ENCODE assay signal across 8 cellular contexts in genomic region chr4:111283066-111283677, GRCh38.
DNase-seq lines count a peak whose midpoint lies in the region; ATAC-seq and TF ChIP-seq lines count a peak whose summit lies in the region.

No MANE protein-coding gene starts in this region.

- WGBS in esophagus squamous epithelium, 2 donors, result 19 to 23% methylated on average over 7 of the region's 7 CpGs
- no CpG with 5 or more reads among the region's 7 CpGs for WGBS in neuronal stem cell (ENCODE audit: extremely low coverage in 2 of 2, insufficient read length in 2 of 2, insufficient replicate concordance in 1 of 2), 2 donors

- no peak overlapping the region for H3K18ac ChIP-seq in neuronal stem cell (ENCODE audit: low read length)

- H3K27me3 ChIP-seq in DND-41 (ENCODE audit: insufficient read depth, low read length, poor library complexity) (no peaks in the 10 kb centered on the region), WERI-Rb-1 (ENCODE audit: insufficient read depth, low read depth, severe bottlenecking) (peaks cover 33% of the 10 kb centered on the region), esophagus squamous epithelium (peaks cover 0 to 6% (median 0%) of the 10 kb centered on the region in 4 donors), neuronal stem cell (ENCODE audit: control insufficient read depth in 3 of 3, insufficient read depth in 3 of 3, low read depth in 1 of 3, low read length in 3 of 3) (no peaks in the 10 kb centered on the region)

- no peaks in the 10 kb centered on the region for H3K9me3 ChIP-seq in DND-41 (ENCODE audit: insufficient read depth, low read length, severe bottlenecking)
- no peaks in the 10 kb centered on the region for H3K9me3 ChIP-seq in WERI-Rb-1 (ENCODE audit: severe bottlenecking)
- no peaks in the 10 kb centered on the region for H3K9me3 ChIP-seq in esophagus squamous epithelium
- no peaks in the 10 kb centered on the region for H3K9me3 ChIP-seq in neuronal stem cell (replicated peaks in 1 of 2; ENCODE audit: control insufficient read depth in 2 of 2, insufficient read depth in 1 of 2, low read depth in 1 of 2, low read length in 2 of 2)

- no peak overlapping the region for H2BK15ac ChIP-seq in neuronal stem cell (ENCODE audit: low read length)

- H2AK5ac ChIP-seq in neuronal stem cell (ENCODE audit: low read depth, low read length), result no peak overlapping the region

- no peak overlapping the region for H3K9ac ChIP-seq in DND-41 (ENCODE audit: low read depth, low read length)
- H3K9ac ChIP-seq in neuronal stem cell (ENCODE audit: low read depth, low read length, poor library complexity), result no peak overlapping the region

- no peaks in the 10 kb centered on the region for H3K79me2 ChIP-seq in DND-41 (ENCODE audit: insufficient read depth, low read length)

- H3K4me1 ChIP-seq in DND-41 (ENCODE audit: insufficient read depth, low read length), result no peaks in the 10 kb centered on the region
- H3K4me1 ChIP-seq in esophagus squamous epithelium, result no peaks in the 10 kb centered on the region
- no peaks in the 10 kb centered on the region for H3K4me1 ChIP-seq in neuronal stem cell (ENCODE audit: control insufficient read depth in 2 of 2, insufficient read depth in 1 of 2, low read depth in 1 of 2, low read length in 2 of 2)

- intact Hi-C loops in esophagus squamous epithelium (cut with DNase I), result no loop called here

- no peak overlapping the region for H4K91ac ChIP-seq in neuronal stem cell (ENCODE audit: low read depth, low read length, poor library complexity)

- no peak overlapping the region for H3K4ac ChIP-seq in neuronal stem cell (ENCODE audit: low read length)

- H3K27ac ChIP-seq in DND-41 (ENCODE audit: low read length), result no peak overlapping the region
- no peak overlapping the region for H3K27ac ChIP-seq in WERI-Rb-1
- H3K27ac ChIP-seq in esophagus squamous epithelium, result no peak overlapping the region
- no peak overlapping the region for H3K27ac ChIP-seq in neuronal stem cell (replicated peaks; ENCODE audit: low read length)

- H3K36me3 ChIP-seq in DND-41 (ENCODE audit: insufficient read depth, low read length) (no peaks in the 10 kb centered on the region), WERI-Rb-1 (no peaks in the 10 kb centered on the region), esophagus squamous epithelium (no peaks in the 10 kb centered on the region), neuronal stem cell (replicated peaks in 1 of 2; ENCODE audit: control insufficient read depth in 2 of 2, insufficient read depth in 2 of 2, low read length in 2 of 2) (no peaks in the 10 kb centered on the region)

- peak; percentile 56 for DNase-seq in DND-41
- DNase-seq in LoVo (ENCODE audit: low spot score), result peak; percentile 65
- peak; percentile 71 for DNase-seq in WERI-Rb-1
- DNase-seq in esophagus squamous epithelium (lab: John Stamatoyannopoulos, UW), result no peak
- peak; percentile 63 for DNase-seq in neuronal stem cell (ENCODE audit: low spot score)

- TF ChIP-seq CTCF in DND-41 (IDR thresholded peaks at IDR 0.05; ENCODE audit: borderline replicate concordance, extremely low read depth, low read length, poor library complexity, severe bottlenecking) (peak; percentile 84), WERI-Rb-1 (IDR thresholded peaks at IDR 0.05; ENCODE audit: low read depth, low read length) (peak; percentile 86), esophagus squamous epithelium (IDR thresholded peaks at IDR 0.05) (peak; percentile 38 to 81 (median 70))

- H3K23ac ChIP-seq in neuronal stem cell (ENCODE audit: low read depth, low read length, poor library complexity), result no peak overlapping the region

- no peak overlapping the region for H2BK12ac ChIP-seq in neuronal stem cell (ENCODE audit: low read length)

- TF ChIP-seq POLR2A in esophagus squamous epithelium (IDR thresholded peaks at IDR 0.05), result no peak

- H3K79me1 ChIP-seq in neuronal stem cell (ENCODE audit: low read depth, low read length), result peaks cover 2% of the 10 kb centered on the region

- H3K4me2 ChIP-seq in DND-41 (ENCODE audit: insufficient read depth, low read length) (no peak overlapping the region), neuronal stem cell (ENCODE audit: insufficient read depth, low read length, poor library complexity, severe bottlenecking) (no peak overlapping the region)

- ATAC-seq in DND-41 (ENCODE audit: insufficient read depth, low read depth), result no peak
- peak; percentile 92 for ATAC-seq in GM19468 (IDR thresholded peaks at IDR 0.05; ENCODE audit: extremely low read depth, unreplicated experiment)
- no peak for ATAC-seq in HG03045 (IDR thresholded peaks at IDR 0.05; ENCODE audit: unreplicated experiment)
- no peak for ATAC-seq in HG03108 (IDR thresholded peaks at IDR 0.05; ENCODE audit: unreplicated experiment)

- H3K4me3 ChIP-seq in DND-41 (ENCODE audit: low read depth in 1 of 2, low read length in 2 of 2) (no peak overlapping the region), WERI-Rb-1 (ENCODE audit: low read depth, low read length) (no peak overlapping the region), esophagus squamous epithelium (no peak overlapping the region), neuronal stem cell (ENCODE audit: low read length in 2 of 2) (no peak overlapping the region)

- no peak overlapping the region for H2BK120ac ChIP-seq in neuronal stem cell (ENCODE audit: low read depth, low read length)

- no peak overlapping the region for H3K14ac ChIP-seq in neuronal stem cell (ENCODE audit: low read length)

- no peak overlapping the region for H4K8ac ChIP-seq in neuronal stem cell (ENCODE audit: low read depth, low read length)

- H2AFZ ChIP-seq in DND-41 (ENCODE audit: low read depth, low read length), result no peak overlapping the region
- H2AFZ ChIP-seq in neuronal stem cell (ENCODE audit: low read length), result no peak overlapping the region

- H4K20me1 ChIP-seq in DND-41 (ENCODE audit: insufficient read depth, low read length), result no peaks in the 10 kb centered on the region

- H2BK5ac ChIP-seq in neuronal stem cell (ENCODE audit: low read length), result no peak overlapping the region
